Comparison of ENCODE assay signal across 8 cellular contexts in the genomic region with DNA sequence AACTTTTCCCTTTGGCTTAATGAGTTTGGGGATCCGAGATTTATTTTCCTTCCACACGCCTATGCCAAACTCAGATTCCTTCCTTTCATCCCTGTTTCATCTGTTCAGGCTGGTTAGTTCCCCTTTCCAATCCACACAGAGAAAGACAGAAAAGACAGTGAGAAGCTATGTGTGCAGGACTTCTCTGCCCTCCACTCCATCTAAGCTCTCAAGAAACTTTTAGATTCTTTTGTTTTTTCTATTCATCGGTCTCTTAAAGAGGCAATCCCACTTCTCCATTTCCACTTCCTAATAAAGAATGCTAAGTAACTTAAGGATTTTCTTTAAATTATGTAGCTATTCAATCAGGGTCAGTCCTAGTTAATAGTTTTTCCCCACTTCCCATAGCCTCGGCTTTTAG. TPM values are rescaled to one million over a fixed set of nuclear protein-coding genes. Genes with fewer than 3 reads are reported as not detected.
DNase-seq lines count a peak whose midpoint lies in the region; ATAC-seq lines count a peak whose summit lies in the region.

No MANE protein-coding gene starts in this region.

- no peaks in the 10 kb centered on the region for H3K9me3 Mint-ChIP-seq in activated CD4-positive, alpha-beta memory T cell treated with anti-CD3 and anti-CD28 coated beads for 36 hours
- no peaks in the 10 kb centered on the region for H3K9me3 Mint-ChIP-seq in stimulated activated naive CD8-positive, alpha-beta T cell treated with anti-CD3 and anti-CD28 coated beads, Interleukin-15, amount 100 ng/mL, for 72 hours

- CTCF ChIA-PET in activated CD4-positive, alpha-beta memory T cell treated with anti-CD3 and anti-CD28 coated beads for 36 hours (lab: Charles Lee): interaction anchor here (0.7 to 3.2 kb wide), 9 partner anchors 9 to 140 kb away, joined by 3 to 18 read pairs (median 7); partner anchors contain the start of genes ITGA1 and PELO

- intact Hi-C loops in activated CD4-positive, alpha-beta memory T cell treated with anti-CD3 and anti-CD28 coated beads for 36 hours (cut with micrococcal nuclease): no loop called here

- H3K27me3 Mint-ChIP-seq in activated CD4-positive, alpha-beta memory T cell treated with anti-CD3 and anti-CD28 coated beads for 36 hours: no peaks in the 10 kb centered on the region
- H3K27me3 Mint-ChIP-seq in stimulated activated naive CD8-positive, alpha-beta T cell treated with anti-CD3 and anti-CD28 coated beads, Interleukin-15, amount 100 ng/mL, for 72 hours: no peaks in the 10 kb centered on the region

- peak overlapping the region; percentile 88 for H3K4me3 Mint-ChIP-seq in activated CD4-positive, alpha-beta memory T cell treated with anti-CD3 and anti-CD28 coated beads for 36 hours
- H3K4me3 Mint-ChIP-seq in stimulated activated naive CD8-positive, alpha-beta T cell treated with anti-CD3 and anti-CD28 coated beads, Interleukin-15, amount 100 ng/mL, for 72 hours: peak overlapping the region; percentile 88 to 97

- DNase-seq in SIG-M5 treated with dmso at 0.1 percent for 504 hours (lab: John Stamatoyannopoulos, UW; ENCODE audit: unreplicated experiment) (peak; percentile 37), SIG-M5 (lab: John Stamatoyannopoulos, UW) (no peak), activated gamma-delta T cell treated with Interleukin-2 at 50 U/mL for 16 hours (no peak), SHP77 (lab: John Stamatoyannopoulos, UW) (no peak), amniotic stem cell (lab: John Stamatoyannopoulos, UW) (no peak)
- no peak for DNase-seq in activated CD4-positive, alpha-beta memory T cell treated with anti-CD3 and anti-CD28 coated beads for 36 hours
- no peak for DNase-seq in stimulated activated naive CD8-positive, alpha-beta T cell treated with anti-CD3 and anti-CD28 coated beads, Interleukin-15, amount 100 ng/mL, for 72 hours

- H3K4me1 Mint-ChIP-seq in activated CD4-positive, alpha-beta memory T cell treated with anti-CD3 and anti-CD28 coated beads for 36 hours (ENCODE audit: low read depth): peaks cover 40% of the 10 kb centered on the region
- H3K4me1 Mint-ChIP-seq in stimulated activated naive CD8-positive, alpha-beta T cell treated with anti-CD3 and anti-CD28 coated beads, Interleukin-15, amount 100 ng/mL, for 72 hours: peaks cover 39% of the 10 kb centered on the region

- peak overlapping the region; percentile 85 for H3K4me3 ChIP-seq in iPS-18c (ENCODE audit: insufficient read depth, low read depth, low read length)

- peak overlapping the region; percentile 56 for H3K27ac Mint-ChIP-seq in activated CD4-positive, alpha-beta memory T cell treated with anti-CD3 and anti-CD28 coated beads for 36 hours
- no peak overlapping the region for H3K27ac Mint-ChIP-seq in stimulated activated naive CD8-positive, alpha-beta T cell treated with anti-CD3 and anti-CD28 coated beads, Interleukin-15, amount 100 ng/mL, for 72 hours

- ATAC-seq in stimulated activated naive CD8-positive, alpha-beta T cell treated with anti-CD3 and anti-CD28 coated beads, Interleukin-15, amount 100 ng/mL, for 72 hours: no peak

- POLR2A ChIA-PET in activated CD4-positive, alpha-beta memory T cell treated with anti-CD3 and anti-CD28 coated beads for 36 hours (lab: Charles Lee): interaction anchor here (0.6 to 3.4 kb wide), 10 partner anchors 9 to 311 kb away, joined by 3 to 12 read pairs (median 4); partner anchors contain the start of genes ITGA1, MOCS2 and PELO

- H3K36me3 Mint-ChIP-seq in activated CD4-positive, alpha-beta memory T cell treated with anti-CD3 and anti-CD28 coated beads for 36 hours: peaks cover 27% of the 10 kb centered on the region

- H3K9me3 ChIP-seq in iPS-18c (ENCODE audit: control insufficient read depth, insufficient read depth, low read length): no peaks in the 10 kb centered on the region

RNA-seq across cellular contexts. Expression of gene ITGA1, which starts 11.2 kb away (rescaled TPM):
- total RNA-seq in activated CD4-positive, alpha-beta memory T cell treated with anti-CD3 and anti-CD28 coated beads for 36 hours: 1 to 10 TPM in 1 of 2 experiments, under 1 TPM in 1; 0.62 to 1.3 TPM

RNA-seq across cellular contexts. Expression of gene PELO, which starts 11.2 kb away (rescaled TPM):
- 10 to 100 TPM; 15.1 to 16.2 TPM for total RNA-seq in activated CD4-positive, alpha-beta memory T cell treated with anti-CD3 and anti-CD28 coated beads for 36 hours
